ENCODE assay signal across 8 cellular contexts in the genomic region with DNA sequence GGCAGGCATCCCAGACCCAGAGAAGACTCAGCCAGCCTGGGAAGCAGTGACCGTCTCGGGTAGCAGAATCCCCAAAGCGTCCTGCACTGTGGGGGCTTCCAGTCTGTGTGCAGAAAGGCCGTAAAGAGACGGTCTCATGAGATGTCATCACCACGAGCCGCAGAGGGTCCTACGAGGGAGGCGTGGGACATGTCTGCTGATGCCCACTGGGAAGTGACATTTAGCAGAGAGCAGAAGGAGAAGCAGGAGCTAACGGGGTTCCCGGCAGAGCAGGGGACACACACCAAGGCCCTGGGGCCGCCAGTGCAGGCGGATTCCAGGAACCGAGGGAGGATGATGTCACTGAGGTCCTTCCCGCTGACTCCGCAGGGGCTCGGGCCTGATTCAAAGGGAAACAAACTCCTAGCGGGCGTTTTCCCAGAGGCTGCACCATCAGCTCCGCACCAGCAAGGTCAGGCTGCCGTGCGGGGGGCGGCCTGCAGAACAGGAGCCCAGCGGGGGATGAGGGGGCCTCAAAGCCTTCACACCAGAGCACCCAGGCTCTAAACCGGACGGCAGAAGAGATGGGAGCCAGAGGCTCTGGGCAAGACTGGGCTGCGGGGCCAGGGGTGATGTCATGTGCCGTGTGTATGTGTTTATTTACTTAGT.
DNase-seq lines count a peak whose midpoint lies in the region; ATAC-seq and TF ChIP-seq lines count a peak whose summit lies in the region.

No MANE protein-coding gene starts in this region.

- H3F3A ChIP-seq in GM23248 (ENCODE audit: insufficient read depth): no peaks in the 10 kb centered on the region

- peaks cover 25% of the 10 kb centered on the region for H3K36me3 Mint-ChIP-seq in activated CD4-positive, alpha-beta T cell treated with anti-CD3 and anti-CD28 coated beads, Interleukin-2, amount 10 ng/mL, durations not matched to agents 7 days and 5 days (ENCODE audit: low read depth)

- H3K27ac ChIP-seq in gastroesophageal sphincter (peak overlapping the region; percentile 5 to 85 (median 76)), skin epidermis (peak overlapping the region; percentile 47 to 97 (median 85)), GM23248 (no peak overlapping the region)

- H3K4me3 ChIP-seq in GM06990 (replicated peaks; ENCODE audit: low read depth, low read length) (peak overlapping the region; percentile 80), gastroesophageal sphincter (peak overlapping the region in 1 of 2 donors; percentile 26), skin epidermis (peak overlapping the region in 3 of 7 experiments; percentile 1 to 16 (median 14)), GM23248 (no peak overlapping the region)

- 80% methylated on average over 1 of the region's 28 CpGs; no CpG with 5 or more reads in 1 of the 2 donors for WGBS in gastroesophageal sphincter (ENCODE audit: low coverage in 1 of 2), 2 donors
- whole genome bisulfite sequencing in GM23248 (ENCODE audit: low coverage in 1 of 2, low lambda C conversion rate in 2 of 2, missing lambda C conversion rate in 2 of 2), 2 experiments: 96 to 97% methylated on average over 27 to 28 of the region's 28 CpGs

- H3K4me2 ChIP-seq in GM23248 (ENCODE audit: unreplicated experiment): no peak overlapping the region

- H3K4me3 Mint-ChIP-seq in activated CD4-positive, alpha-beta T cell treated with anti-CD3 and anti-CD28 coated beads, Interleukin-2, amount 10 ng/mL, durations not matched to agents 7 days and 5 days: peak overlapping the region; percentile 81

- H3K9me3 ChIP-seq in gastroesophageal sphincter (no peaks in the 10 kb centered on the region), GM23248 (ENCODE audit: low read depth) (no peaks in the 10 kb centered on the region)

- DNase-seq in GM06990 (ENCODE audit: extremely low read depth, insufficient read length) (no peak), GM13976 (ENCODE audit: low spot score) (no peak), GM23248 (no peak)
- no peak for DNase-seq in activated CD4-positive, alpha-beta T cell treated with anti-CD3 and anti-CD28 coated beads, Interleukin-2, amount 10 ng/mL, durations not matched to agents 7 days and 5 days

- TF ChIP-seq POLR2A in gastroesophageal sphincter (IDR thresholded peaks at IDR 0.05): no peak

- TF ChIP-seq CTCF in GM06990 (IDR thresholded peaks at IDR 0.05; ENCODE audit: insufficient read depth, low read length, poor library complexity, severe bottlenecking): no peak
- TF ChIP-seq CTCF in gastroesophageal sphincter (IDR thresholded peaks at IDR 0.05): no peak
- TF ChIP-seq CTCF in GM13976 (IDR thresholded peaks at IDR 0.05; ENCODE audit: borderline replicate concordance, control extremely low read depth, extremely low read depth, insufficient read depth, missing control alignments): no peak

- H4K20me1 ChIP-seq in GM23248 (ENCODE audit: insufficient read depth): no peaks in the 10 kb centered on the region

- in situ Hi-C loops in GM13976 (cut with MboI; ENCODE audit: low sequenced_read_pairs, unreplicated experiment) (no loop called here), GM23248 (cut with MboI) (no loop called here)

- POLR2A ChIA-PET in activated CD4-positive, alpha-beta T cell treated with anti-CD3 and anti-CD28 coated beads, Interleukin-2, amount 10 ng/mL, durations not matched to agents 7 days and 5 days (lab: Charles Lee): interaction anchor here (1.2 kb wide), 1 partner anchor 13 kb away, joined by 6 read pairs; no protein-coding TSS in a partner anchor

- H3K9me3 Mint-ChIP-seq in activated CD4-positive, alpha-beta T cell treated with anti-CD3 and anti-CD28 coated beads, Interleukin-2, amount 10 ng/mL, durations not matched to agents 7 days and 5 days: no peaks in the 10 kb centered on the region

- no peaks in the 10 kb centered on the region for H3K27me3 Mint-ChIP-seq in activated CD4-positive, alpha-beta T cell treated with anti-CD3 and anti-CD28 coated beads, Interleukin-2, amount 10 ng/mL, durations not matched to agents 7 days and 5 days

- no peak for TF ChIP-seq EP300 in gastroesophageal sphincter (IDR thresholded peaks at IDR 0.05)

- no peaks in the 10 kb centered on the region for H3K79me2 ChIP-seq in GM23248 (ENCODE audit: insufficient read depth)

- CTCF ChIA-PET in activated CD4-positive, alpha-beta T cell treated with anti-CD3 and anti-CD28 coated beads, Interleukin-2, amount 10 ng/mL, durations not matched to agents 7 days and 5 days (lab: Charles Lee): interaction anchor here (1.0 to 1.7 kb wide), 2 partner anchors 10 to 15 kb away, joined by 3 to 9 read pairs; no protein-coding TSS in a partner anchor

- H3K9me2 ChIP-seq in GM23248 (ENCODE audit: insufficient read depth): no peaks in the 10 kb centered on the region

- H3K4me1 Mint-ChIP-seq in activated CD4-positive, alpha-beta T cell treated with anti-CD3 and anti-CD28 coated beads, Interleukin-2, amount 10 ng/mL, durations not matched to agents 7 days and 5 days: peaks cover 76% of the 10 kb centered on the region

- no peak for ATAC-seq in gastroesophageal sphincter
- no peak for ATAC-seq in GM18858 (IDR thresholded peaks at IDR 0.05; ENCODE audit: unreplicated experiment)
- ATAC-seq in GM18909 (IDR thresholded peaks at IDR 0.05; ENCODE audit: poor library complexity, unreplicated experiment): no peak

- no peaks in the 10 kb centered on the region for H3K27me3 ChIP-seq in GM06990 (replicated peaks; ENCODE audit: control insufficient read depth, insufficient read depth, low read length)
- H3K27me3 ChIP-seq in gastroesophageal sphincter: no peaks in the 10 kb centered on the region
- no peaks in the 10 kb centered on the region for H3K27me3 ChIP-seq in GM23248 (replicated peaks; ENCODE audit: insufficient read depth)

- H3K27ac Mint-ChIP-seq in activated CD4-positive, alpha-beta T cell treated with anti-CD3 and anti-CD28 coated beads, Interleukin-2, amount 10 ng/mL, durations not matched to agents 7 days and 5 days: peak overlapping the region; percentile 97

- no peak overlapping the region for H2AFZ ChIP-seq in GM23248

- H3K4me1 ChIP-seq in gastroesophageal sphincter (peaks cover 0 to 38% (median 6%) of the 10 kb centered on the region in 3 donors), GM23248 (ENCODE audit: insufficient read depth) (no peaks in the 10 kb centered on the region)

- H3K36me3 ChIP-seq in GM06990 (ENCODE audit: control insufficient read depth, insufficient read depth, low read length): peaks cover 3% of the 10 kb centered on the region; the same call in 1 of the 2 replicates
- peaks cover 0 to 16% of the 10 kb centered on the region in 2 donors for H3K36me3 ChIP-seq in gastroesophageal sphincter
- no peaks in the 10 kb centered on the region for H3K36me3 ChIP-seq in GM23248 (ENCODE audit: low read depth)

- H3K9ac ChIP-seq in GM23248: no peak overlapping the region
